10 cellular contexts compared by ENCODE assay signal in the genomic region with DNA sequence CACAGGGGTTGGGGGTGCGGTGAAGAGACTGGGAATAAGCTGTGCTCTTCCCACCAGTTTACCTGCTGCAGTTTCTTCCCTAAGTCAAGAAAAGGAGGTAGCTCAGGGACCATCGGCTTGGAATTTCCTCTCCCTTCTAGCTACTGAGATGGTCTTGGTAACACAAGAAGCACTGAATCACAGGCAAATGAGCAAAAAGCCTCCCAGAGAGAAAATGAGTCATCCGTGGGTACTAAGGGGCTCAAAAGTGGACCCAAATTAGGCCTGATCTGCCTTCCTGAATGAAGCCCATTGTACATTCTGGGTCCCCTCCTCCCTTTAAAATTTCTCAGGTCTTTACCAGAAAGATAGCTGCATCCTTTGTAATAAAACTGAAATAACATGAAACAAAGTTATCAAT. TPM values are rescaled to one million over a fixed set of nuclear protein-coding genes. Genes with fewer than 3 reads are reported as not detected.
A peak's percentile ranks its signal among the peaks of the same experiment; 100 is the strongest.
DNase-seq lines count a peak whose midpoint lies in the region; ATAC-seq and TF ChIP-seq lines count a peak whose summit lies in the region.
"Had no signal": no experiment of that assay in that cellular context is flagged by ENCODE, and none has a peak within 500 bp of the region (broad histone marks: within the 10 kb centered on the region; RNA-seq: fewer than 3 reads in every experiment).

No MANE protein-coding gene starts in this region.

- peak overlapping the region; percentile 9; the same call in 1 of the 2 replicates for H3K9ac ChIP-seq in BLaER1
- no peak overlapping the region for H3K9ac ChIP-seq in mesendoderm (ENCODE audit: low read length)

- no peak overlapping the region for H3K18ac ChIP-seq in mesendoderm (ENCODE audit: low read length)

- H2AK5ac ChIP-seq in mesendoderm (ENCODE audit: low read length), result no peak overlapping the region

- peak overlapping the region; percentile 77 for H3K27ac ChIP-seq in BLaER1
- H3K27ac ChIP-seq in brain microvascular endothelial cell, result peak overlapping the region; percentile 19
- no peak overlapping the region for H3K27ac ChIP-seq in mesendoderm (ENCODE audit: low read depth, low read length)

- no peaks in the 10 kb centered on the region for H3K79me2 ChIP-seq in mesendoderm (ENCODE audit: control insufficient read depth, insufficient read depth, low read length)

- H3K4ac ChIP-seq in mesendoderm (ENCODE audit: low read depth, low read length), result no peak overlapping the region

- WGBS in mesendoderm (ENCODE audit: extremely low coverage, insufficient coverage, low lambda C conversion rate), result no CpG with 5 or more reads among the region's 3 CpGs

- TF ChIP-seq CTCF in brain microvascular endothelial cell (IDR thresholded peaks at IDR 0.05; ENCODE audit: low read depth, low read length, missing control alignments), result no peak

- in situ Hi-C loops in brain microvascular endothelial cell (cut with HindIII; ENCODE audit: low pct_ligation_motif_present, low sequenced_read_pairs), result no loop called here

- H3K4me2 ChIP-seq in BLaER1, result peak overlapping the region; percentile 75
- no peak overlapping the region for H3K4me2 ChIP-seq in mesendoderm (ENCODE audit: low read length)

- H3K27me3 ChIP-seq in BLaER1, result no peaks in the 10 kb centered on the region
- no peaks in the 10 kb centered on the region for H3K27me3 ChIP-seq in brain microvascular endothelial cell (replicated peaks)
- H3K27me3 ChIP-seq in mesendoderm (ENCODE audit: insufficient read depth, low read length, poor library complexity), result no peaks in the 10 kb centered on the region

- H3K23ac ChIP-seq in mesendoderm (ENCODE audit: low read length), result no peak overlapping the region

- DNase-seq in LHCN-M2 (ENCODE audit: low read depth) (peak; percentile 21), brain microvascular endothelial cell (peak; percentile 56), mesendoderm (peak; percentile 19), DMS53 treated with DMSO at 0.1 percent for 48 hours (lab: John Stamatoyannopoulos, UW; ENCODE audit: unreplicated experiment) (no peak), hippocampal formation (lab: John Stamatoyannopoulos, UW) (no peak)
- DNase-seq: CD4-positive, alpha-beta memory T cell; RPMI8226 had no signal

- no peak overlapping the region for H2BK120ac ChIP-seq in mesendoderm (ENCODE audit: low read depth, low read length)

- H3K56ac ChIP-seq in mesendoderm (ENCODE audit: low read length), result no peak overlapping the region

- no peaks in the 10 kb centered on the region; the same call in 1 of the 2 replicates for H3K9me3 ChIP-seq in BLaER1

- H4K8ac ChIP-seq in mesendoderm (ENCODE audit: low read depth, low read length), result no peak overlapping the region

- H3K36me3 ChIP-seq in BLaER1 (no peaks in the 10 kb centered on the region), brain microvascular endothelial cell (replicated peaks) (no peaks in the 10 kb centered on the region), mesendoderm (ENCODE audit: control insufficient read depth, insufficient read depth, low read length) (no peaks in the 10 kb centered on the region)

- H3K4me3 ChIP-seq in BLaER1, result no peak overlapping the region; the same call in 1 of the 2 replicates
- no peak overlapping the region for H3K4me3 ChIP-seq in brain microvascular endothelial cell (ENCODE audit: low read depth, low read length)
- no peak overlapping the region for H3K4me3 ChIP-seq in mesendoderm (ENCODE audit: low read length)

- no peak overlapping the region for H2BK15ac ChIP-seq in mesendoderm (replicated peaks; ENCODE audit: low read depth)

- H4K20me1 ChIP-seq in BLaER1, result no peaks in the 10 kb centered on the region

- H2BK5ac ChIP-seq in mesendoderm (ENCODE audit: low read length), result no peak overlapping the region

- H4K5ac ChIP-seq in mesendoderm (ENCODE audit: low read length), result no peak overlapping the region

- no peak for ATAC-seq in HG03378 (IDR thresholded peaks at IDR 0.05; ENCODE audit: unreplicated experiment)
- ATAC-seq in HG03108 (IDR thresholded peaks at IDR 0.05; ENCODE audit: unreplicated experiment), result no peak

- H3K79me1 ChIP-seq in mesendoderm (ENCODE audit: low read length), result no peaks in the 10 kb centered on the region

- H3K4me1 ChIP-seq in BLaER1 (peaks cover 74% of the 10 kb centered on the region), mesendoderm (ENCODE audit: control insufficient read depth, low read depth, low read length) (no peaks in the 10 kb centered on the region)

RNA-seq across cellular contexts. Expression of a gene that starts 49.9 kb away (rescaled TPM):
- 0.29 and 0.38 TPM in 2 replicates for total RNA-seq in LHCN-M2 (2014; rRNA removed)
- 0.13 TPM for polyA plus RNA-seq in LHCN-M2 (2012)
- 0.80 TPM for polyA plus RNA-seq in mesendoderm (2013, experiment 1 of 2)
- polyA plus RNA-seq in mesendoderm (2013, experiment 2 of 2), result 0.91 TPM
- total RNA-seq: CD4-positive, alpha-beta memory T cell had no signal
- polyA plus RNA-seq: CD4-positive, alpha-beta memory T cell had no signal

Comparison
In these comparisons a context has a peak if more than half of its experiments do, and no peak if none do; other contexts are left out.
1. DNase-seq: peak in LHCN-M2 (single experiment), brain microvascular endothelial cell (single experiment) and mesendoderm (single experiment); none in DMS53 treated with DMSO at 0.1 percent for 48 hours (single experiment) and hippocampal formation (0 of 2).